In the genomic region with DNA sequence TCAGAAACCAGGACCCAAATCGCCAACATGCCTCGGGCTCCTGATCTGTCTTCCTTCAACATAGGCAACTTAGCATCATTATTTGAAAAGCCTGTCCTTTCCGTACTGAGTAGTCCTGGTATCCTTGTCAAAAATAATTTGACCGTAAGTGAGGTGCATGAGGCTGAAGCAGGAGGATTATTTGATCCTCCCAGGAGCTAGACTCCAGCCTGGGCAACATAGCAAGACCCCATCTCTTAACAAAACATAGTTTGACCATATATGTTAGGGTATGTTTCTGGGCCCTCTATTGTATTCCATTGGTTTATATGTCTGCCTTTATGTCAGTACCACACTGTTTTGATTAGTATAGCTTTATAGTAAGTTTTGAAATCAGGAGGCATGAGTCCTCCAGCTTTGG, we compare ENCODE assay signal across 26 cellular contexts.
DNase-seq lines count a peak whose midpoint lies in the region; ATAC-seq, FAIRE-seq and TF ChIP-seq lines count a peak whose summit lies in the region.
"Had no signal": no experiment of that assay in that cellular context is flagged by ENCODE, and none has a peak within 500 bp of the region (broad histone marks: within the 10 kb centered on the region; RNA-seq: fewer than 3 reads in every experiment).

No MANE protein-coding gene starts in this region.

- H3K9me3 ChIP-seq in heart left ventricle (no peaks in the 10 kb centered on the region), esophagus muscularis mucosa (no peaks in the 10 kb centered on the region), psoas muscle (no peaks in the 10 kb centered on the region), tibial nerve (no peaks in the 10 kb centered on the region)
- H3K9me3 ChIP-seq: MG63, upper lobe of right lung had no signal

- intact Hi-C loops in heart left ventricle (cut with DNase I), result loop anchor here in 9 of 10 donors (2.0 to 10.0 kb wide), 12 partner anchors 31 to 165 kb away; a partner anchor contains a TSS
- intact Hi-C loops in left ventricle myocardium superior (cut with micrococcal nuclease), result no loop called here
- intact Hi-C loops in esophagus muscularis mucosa (cut with DNase I), result loop anchor here (5.0 kb wide), 3 partner anchors 85 to 165 kb away; a partner anchor contains a TSS
- intact Hi-C loops in psoas muscle (cut with DNase I), result loop anchor here (2.0 to 5.0 kb wide), 5 partner anchors 35 to 165 kb away; a partner anchor contains a TSS

- no peak for TF ChIP-seq CTCF in heart left ventricle (IDR thresholded peaks at IDR 0.05)
- no peak for TF ChIP-seq CTCF in esophagus muscularis mucosa (IDR thresholded peaks at IDR 0.05)
- no peak for TF ChIP-seq CTCF in psoas muscle (IDR thresholded peaks at IDR 0.05)
- TF ChIP-seq CTCF in tibial nerve (IDR thresholded peaks at IDR 0.05), result no peak

- TF ChIP-seq POLR2A in heart left ventricle (IDR thresholded peaks at IDR 0.05) (no peak), esophagus muscularis mucosa (IDR thresholded peaks at IDR 0.05; ENCODE audit: low read depth) (no peak), tibial nerve (IDR thresholded peaks at IDR 0.05) (no peak), GM12891 (IDR thresholded peaks at IDR 0.05; ENCODE audit: low read depth, low read length) (no peak)

- H3K36me3 ChIP-seq in heart left ventricle (peaks cover 0 to 4% (median 0%) of the 10 kb centered on the region in 9 donors), esophagus muscularis mucosa (peaks cover 0 to under 1% (median under 1%) of the 10 kb centered on the region in 4 donors), psoas muscle (ENCODE audit: insufficient read depth in 1 of 2, low read depth in 1 of 2) (no peaks in the 10 kb centered on the region), tibial nerve (no peaks in the 10 kb centered on the region)
- H3K36me3 ChIP-seq: upper lobe of right lung had no signal

- peaks cover 4 to 100% (median 53%) of the 10 kb centered on the region in 12 donors for H3K4me1 ChIP-seq in heart left ventricle
- peaks cover 40 to 80% (median 73%) of the 10 kb centered on the region in 4 donors for H3K4me1 ChIP-seq in esophagus muscularis mucosa
- peaks cover 65% of the 10 kb centered on the region for H3K4me1 ChIP-seq in psoas muscle
- peaks cover 0 to 67% (median 21%) of the 10 kb centered on the region in 4 donors for H3K4me1 ChIP-seq in tibial nerve
- H3K4me1 ChIP-seq: foreskin keratinocyte had no signal

- peak overlapping the region; percentile 82 to 96 (median 88) for H3K27ac ChIP-seq in heart left ventricle
- peak overlapping the region; percentile 69 to 88 (median 86) for H3K27ac ChIP-seq in esophagus muscularis mucosa (replicated peaks in 1 of 4)
- H3K27ac ChIP-seq in psoas muscle, result peak overlapping the region; percentile 94
- peak overlapping the region in 3 of 4 donors; percentile 38 to 79 (median 75) for H3K27ac ChIP-seq in tibial nerve
- H3K27ac ChIP-seq: foreskin keratinocyte had no signal

- DNase-seq in heart left ventricle (no peak), left ventricle myocardium superior (no peak), esophagus muscularis mucosa (ENCODE audit: extremely low spot score) (no peak), psoas muscle (no peak), tibial nerve (ENCODE audit: low spot score in 2 of 2) (no peak), ecto neural progenitor cell (ENCODE audit: low spot score) (no peak), GM12891 (ENCODE audit: insufficient read length, low spot score) (no peak), activated T-cell treated with anti-CD3 and anti-CD28 coated beads for 4 hours (no peak)
- DNase-seq: activated CD4-positive, alpha-beta T cell treated with anti-CD3 and anti-CD28 coated beads for 4 hours; activated CD8-positive, alpha-beta memory T cell treated with anti-CD3 and anti-CD28 coated beads, Interleukin-2, amount 50 U/mL, for 48 hours; activated naive CD4-positive, alpha-beta T cell treated with anti-CD3 and anti-CD28 coated beads, Interleukin-2, amount 50 U/mL, for 16 hours; CD8-positive, alpha-beta memory T cell; DND-41; endodermal cell; foreskin keratinocyte; MG63; NCI-H187 treated with DMSO at 0.1 percent for 48 hours; NCI-H524 treated with DMSO at 0.1 percent for 48 hours; OCI-M1; stimulated activated CD4-positive, alpha-beta T cell treated with anti-CD3 and anti-CD28 coated beads, Interleukin-4, amount 100 ng/mL, for 24 hours; stimulated activated CD8-positive, alpha-beta memory T cell treated with anti-CD3 and anti-CD28 coated beads, Interleukin-4, amount 100 ng/mL, for 48 hours; upper lobe of right lung had no signal

- WGBS in heart left ventricle, 4 donors, result 91 to 95% (median 93%) methylated on average over 4 of the region's 4 CpGs
- WGBS in esophagus muscularis mucosa, result 96% methylated on average over 4 of the region's 4 CpGs
- WGBS in psoas muscle, 3 donors, result 86 to 97% (median 90%) methylated on average over 4 of the region's 4 CpGs
- WGBS in tibial nerve, 2 donors, result 92 to 100% methylated on average over 4 of the region's 4 CpGs

- TF ChIP-seq EP300 in esophagus muscularis mucosa (IDR thresholded peaks at IDR 0.05) (no peak), tibial nerve (IDR thresholded peaks at IDR 0.05) (no peak)

- H3K4me3 ChIP-seq in heart left ventricle (no peak overlapping the region), esophagus muscularis mucosa (no peak overlapping the region), psoas muscle (no peak overlapping the region), tibial nerve (no peak overlapping the region)
- H3K4me3 ChIP-seq: MG63, upper lobe of right lung had no signal

- no peaks in the 10 kb centered on the region for H3K27me3 ChIP-seq in heart left ventricle
- H3K27me3 ChIP-seq in esophagus muscularis mucosa, result no peaks in the 10 kb centered on the region
- H3K27me3 ChIP-seq in psoas muscle (ENCODE audit: insufficient read depth in 3 of 3, low read length in 2 of 3), result no peaks in the 10 kb centered on the region
- no peaks in the 10 kb centered on the region for H3K27me3 ChIP-seq in tibial nerve
- H3K27me3 ChIP-seq: foreskin keratinocyte, MG63, upper lobe of right lung had no signal

- ATAC-seq in heart left ventricle (no peak), left ventricle myocardium superior (no peak), psoas muscle (no peak)
- ATAC-seq: HCT116, sciatic nerve, upper lobe of right lung had no signal

- FAIRE-seq in GM12891 (lab: Jason Lieb, UNC), result no peak
- FAIRE-seq: bronchial epithelial cell, GM19239 had no signal

TF ChIP-seq in GM12891, 5 proteins besides CTCF, POLR2A, EP300 and RAD21:
- no peak for TF ChIP-seq SPI1 (IDR thresholded peaks at IDR 0.05; ENCODE audit: low read depth, low read length)
